8 cellular contexts compared by ENCODE assay signal in genomic region chr20:1225263-1225728, GRCh38. TPM values are rescaled to one million over a fixed set of nuclear protein-coding genes. Genes with fewer than 3 reads are reported as not detected.
DNase-seq lines count a peak whose midpoint lies in the region; ATAC-seq and TF ChIP-seq lines count a peak whose summit lies in the region.

No MANE protein-coding gene starts in this region.

- intact Hi-C loops in activated T-helper 2 cell treated with anti-CD3 and anti-CD28 coated beads, Interferon-gamma antibody, Interleukin-2, Interleukin-4, amounts not matched to agents 10 μg/mL and 5 μg/mL and 100 μg/mL, durations not matched to agents 14 hours and 24 hours and 36 hours (cut with micrococcal nuclease): loop anchor here (5.0 kb wide), 2 partner anchors 42 to 212 kb away; partner anchors contain the start of gene SNPH
- intact Hi-C loops in transverse colon (cut with DNase I; ENCODE audit: low total_unique reads): no loop called here

- H3K27ac ChIP-seq in transverse colon: peak overlapping the region; percentile 14 to 55 (median 30)

- TF ChIP-seq POLR2A in transverse colon (IDR thresholded peaks at IDR 0.05): no peak

- peaks cover 0 to 5% of the 10 kb centered on the region in 2 donors for H3K36me3 Mint-ChIP-seq in activated T-cell treated with anti-CD3 and anti-CD28 coated beads, Interleukin-2, amount 50 U/mL, for 72 hours (ENCODE audit: insufficient read depth in 2 of 2)
- H3K36me3 Mint-ChIP-seq in activated T-helper 2 cell treated with anti-CD3 and anti-CD28 coated beads, Interferon-gamma antibody, Interleukin-2, Interleukin-4, amounts not matched to agents 10 μg/mL and 5 μg/mL and 100 μg/mL, durations not matched to agents 14 hours and 24 hours and 36 hours (ENCODE audit: low read depth): no peaks in the 10 kb centered on the region

- peaks cover 19% of the 10 kb centered on the region for H3K4me1 Mint-ChIP-seq in activated T-cell treated with anti-CD3 and anti-CD28 coated beads, Interleukin-2, amount 50 U/mL, for 72 hours (ENCODE audit: low read depth)
- peaks cover 8% of the 10 kb centered on the region for H3K4me1 Mint-ChIP-seq in activated T-helper 2 cell treated with anti-CD3 and anti-CD28 coated beads, Interferon-gamma antibody, Interleukin-2, Interleukin-4, amounts not matched to agents 10 μg/mL and 5 μg/mL and 100 μg/mL, durations not matched to agents 14 hours and 24 hours and 36 hours (ENCODE audit: low read depth)

- H3K4me3 ChIP-seq in kidney epithelial cell (ENCODE audit: low read depth, low read length): peak overlapping the region; percentile 52
- H3K4me3 ChIP-seq in transverse colon: peak overlapping the region in 3 of 4 donors; percentile 2 to 85 (median 36)

- H3K9me3 ChIP-seq in transverse colon: no peaks in the 10 kb centered on the region

- TF ChIP-seq EP300 in transverse colon (IDR thresholded peaks at IDR 0.05; ENCODE audit: low read depth): no peak

- DNase-seq in activated T-cell treated with anti-CD3 and anti-CD28 coated beads, Interleukin-2, amount 50 U/mL, for 72 hours: no peak
- DNase-seq in activated T-cell treated with anti-CD3 and anti-CD28 coated beads for 4 hours (no peak), kidney epithelial cell (ENCODE audit: low read depth) (no peak), transverse colon (no peak)
- DNase-seq in activated T-helper 2 cell treated with anti-CD3 and anti-CD28 coated beads, Interferon-gamma antibody, Interleukin-2, Interleukin-4, amounts not matched to agents 10 μg/mL and 5 μg/mL and 100 μg/mL, durations not matched to agents 14 hours and 24 hours and 36 hours (ENCODE audit: low spot score): no peak
- DNase-seq in stimulated activated CD4-positive, alpha-beta T cell treated with anti-CD3 and anti-CD28 coated beads, Interleukin-15, amount 100 ng/mL, for 24 hours: no peak

- H3K27me3 ChIP-seq in kidney epithelial cell (ENCODE audit: control insufficient read depth, insufficient read depth, low read length) (no peaks in the 10 kb centered on the region), transverse colon (peaks cover 44% of the 10 kb centered on the region)

- peaks cover 0 to 1% of the 10 kb centered on the region in 2 donors for H3K9me3 Mint-ChIP-seq in activated T-cell treated with anti-CD3 and anti-CD28 coated beads, Interleukin-2, amount 50 U/mL, for 72 hours
- H3K9me3 Mint-ChIP-seq in activated T-helper 2 cell treated with anti-CD3 and anti-CD28 coated beads, Interferon-gamma antibody, Interleukin-2, Interleukin-4, amounts not matched to agents 10 μg/mL and 5 μg/mL and 100 μg/mL, durations not matched to agents 14 hours and 24 hours and 36 hours: no peaks in the 10 kb centered on the region

- ATAC-seq in activated T-cell treated with anti-CD3 and anti-CD28 coated beads, Interleukin-2, amount 50 U/mL, for 72 hours (replicated peaks in 1 of 2): peak; percentile 66 to 71
- ATAC-seq in HG02840 (IDR thresholded peaks at IDR 0.05; ENCODE audit: low FRiP score, unreplicated experiment) (no peak), HG03457 (IDR thresholded peaks at IDR 0.05; ENCODE audit: unreplicated experiment) (no peak)

- H3K4me1 ChIP-seq in transverse colon: peaks cover 9 to 20% (median 17%) of the 10 kb centered on the region in 4 donors

- TF ChIP-seq CTCF in kidney epithelial cell (IDR thresholded peaks at IDR 0.05; ENCODE audit: insufficient read depth, low read length, poor library complexity, severe bottlenecking) (no peak), transverse colon (IDR thresholded peaks at IDR 0.05) (no peak)

- 10% methylated on average over 21 of the region's 26 CpGs; no CpG with 5 or more reads in 1 of the 2 donors for WGBS in transverse colon (ENCODE audit: low coverage in 1 of 2), 2 donors

- peak overlapping the region; percentile 80 to 88 for H3K4me3 Mint-ChIP-seq in activated T-cell treated with anti-CD3 and anti-CD28 coated beads, Interleukin-2, amount 50 U/mL, for 72 hours
- peak overlapping the region; percentile 76 for H3K4me3 Mint-ChIP-seq in activated T-helper 2 cell treated with anti-CD3 and anti-CD28 coated beads, Interferon-gamma antibody, Interleukin-2, Interleukin-4, amounts not matched to agents 10 μg/mL and 5 μg/mL and 100 μg/mL, durations not matched to agents 14 hours and 24 hours and 36 hours (ENCODE audit: low read depth)

- peaks cover 34% of the 10 kb centered on the region for H3K27me3 Mint-ChIP-seq in activated T-cell treated with anti-CD3 and anti-CD28 coated beads, Interleukin-2, amount 50 U/mL, for 72 hours (ENCODE audit: low read depth)
- H3K27me3 Mint-ChIP-seq in activated T-helper 2 cell treated with anti-CD3 and anti-CD28 coated beads, Interferon-gamma antibody, Interleukin-2, Interleukin-4, amounts not matched to agents 10 μg/mL and 5 μg/mL and 100 μg/mL, durations not matched to agents 14 hours and 24 hours and 36 hours (ENCODE audit: low read depth): peaks cover 34% of the 10 kb centered on the region

- H3K36me3 ChIP-seq in kidney epithelial cell (ENCODE audit: control insufficient read depth, insufficient read depth, low read length) (no peaks in the 10 kb centered on the region), transverse colon (no peaks in the 10 kb centered on the region)

- no peak overlapping the region for H3K27ac Mint-ChIP-seq in activated T-cell treated with anti-CD3 and anti-CD28 coated beads, Interleukin-2, amount 50 U/mL, for 72 hours
- H3K27ac Mint-ChIP-seq in activated T-helper 2 cell treated with anti-CD3 and anti-CD28 coated beads, Interferon-gamma antibody, Interleukin-2, Interleukin-4, amounts not matched to agents 10 μg/mL and 5 μg/mL and 100 μg/mL, durations not matched to agents 14 hours and 24 hours and 36 hours: no peak overlapping the region

- in situ Hi-C loops in transverse colon (cut with MboI; ENCODE audit: low pct_ligation_motif_present in 1 of 4, low pct_unique_long_range_greater_than_20kb in 1 of 4, low sequenced_read_pairs in 3 of 4): no loop called here

RNA-seq across cellular contexts. Expression of gene RAD21L1, which starts 0.5 kb away (rescaled TPM):
- 1 to 10 TPM in 1 of 2 donors, under 1 TPM in 1; 0.21 to 1.2 TPM for total RNA-seq in activated T-cell treated with anti-CD3 and anti-CD28 coated beads, Interleukin-2, amount 50 U/mL, for 72 hours
- 0.32 TPM in 1 of 2 replicates, not detected in the other for total RNA-seq in activated T-helper 2 cell treated with anti-CD3 and anti-CD28 coated beads, Interferon-gamma antibody, Interleukin-2, Interleukin-4, amounts not matched to agents 10 μg/mL and 5 μg/mL and 100 μg/mL, durations not matched to agents 14 hours and 24 hours and 36 hours
- total RNA-seq in kidney epithelial cell (not detected in 2 replicates), transverse colon (not detected)

RNA-seq across cellular contexts. Expression of gene C20orf202, which starts 22.0 kb away (rescaled TPM):
- under 1 TPM in 1 of 2 donors, not detected in 1; 0.19 TPM for total RNA-seq in activated T-cell treated with anti-CD3 and anti-CD28 coated beads, Interleukin-2, amount 50 U/mL, for 72 hours
- not detected in 2 replicates for total RNA-seq in activated T-helper 2 cell treated with anti-CD3 and anti-CD28 coated beads, Interferon-gamma antibody, Interleukin-2, Interleukin-4, amounts not matched to agents 10 μg/mL and 5 μg/mL and 100 μg/mL, durations not matched to agents 14 hours and 24 hours and 36 hours
- not detected in 2 replicates for total RNA-seq in kidney epithelial cell
- total RNA-seq in transverse colon: under 1 TPM in 2 of 4 donors, not detected in 2; 0.32 to 0.55 TPM

RNA-seq across cellular contexts. Expression of gene TMEM74B, which starts 40.5 kb away (rescaled TPM):
- 1 to 10 TPM in 1 of 2 donors, under 1 TPM in 1; 0.60 to 1.5 TPM for total RNA-seq in activated T-cell treated with anti-CD3 and anti-CD28 coated beads, Interleukin-2, amount 50 U/mL, for 72 hours
- 1.2 and 1.6 TPM in 2 replicates for total RNA-seq in activated T-helper 2 cell treated with anti-CD3 and anti-CD28 coated beads, Interferon-gamma antibody, Interleukin-2, Interleukin-4, amounts not matched to agents 10 μg/mL and 5 μg/mL and 100 μg/mL, durations not matched to agents 14 hours and 24 hours and 36 hours
- 0.27 and 4.5 TPM in 2 replicates for total RNA-seq in kidney epithelial cell
- total RNA-seq in transverse colon: 10 to 100 TPM in 1 of 4 donors, 1 to 10 TPM in 1, under 1 TPM in 1, not detected in 1; 0.96 to 10.5 (median 4.0) TPM

RNA-seq across cellular contexts. Expression of gene SNPH, which starts 40.8 kb away (rescaled TPM):
- total RNA-seq in activated T-cell treated with anti-CD3 and anti-CD28 coated beads, Interleukin-2, amount 50 U/mL, for 72 hours: 1 to 10 TPM; 7.1 to 7.8 TPM
- total RNA-seq in activated T-helper 2 cell treated with anti-CD3 and anti-CD28 coated beads, Interferon-gamma antibody, Interleukin-2, Interleukin-4, amounts not matched to agents 10 μg/mL and 5 μg/mL and 100 μg/mL, durations not matched to agents 14 hours and 24 hours and 36 hours: 2.7 and 3.1 TPM in 2 replicates
- total RNA-seq in kidney epithelial cell: 7.1 and 8.3 TPM in 2 replicates
- 1 to 10 TPM; 2.2 to 2.6 (median 2.3) TPM for total RNA-seq in transverse colon

Comparison
In these comparisons a context has a peak if more than half of its experiments do, and no peak if none do; other contexts are left out.
1. ATAC-seq: peak in activated T-cell treated with anti-CD3 and anti-CD28 coated beads, Interleukin-2, amount 50 U/mL, for 72 hours (2 of 2); none in HG02840 (single experiment) and HG03457 (single experiment).